In the genomic region with DNA sequence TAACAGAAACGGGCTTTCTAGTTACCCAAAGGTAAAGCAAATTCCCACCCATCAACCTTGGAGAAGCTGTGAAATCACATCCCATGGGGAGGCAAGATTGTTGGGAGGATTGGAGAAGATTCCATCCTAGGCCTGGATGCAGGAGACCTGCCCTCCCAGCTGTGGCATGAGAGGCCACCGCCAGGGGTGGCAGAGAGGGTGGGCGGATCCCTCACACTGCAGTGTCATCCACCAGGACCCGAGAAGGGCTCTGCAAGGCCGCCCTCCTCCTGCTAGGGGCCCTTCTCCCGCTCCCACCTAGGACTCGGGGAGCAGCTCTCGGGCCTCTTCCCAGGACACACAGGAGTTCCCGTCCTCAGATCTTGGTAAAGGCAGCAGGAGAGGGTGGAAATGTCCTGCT, we compare ENCODE assay signal across 23 cellular contexts.
"Had no signal": no experiment of that assay in that cellular context is flagged by ENCODE, and none has a peak within 500 bp of the region (broad histone marks: within the 10 kb centered on the region; RNA-seq: fewer than 3 reads in every experiment).

No MANE protein-coding gene starts in this region.

- ATAC-seq: activated CD8-positive, alpha-beta T cell treated with anti-CD3 and anti-CD28 coated beads for 36 hours; activated naive CD8-positive, alpha-beta T cell treated with anti-CD3 and anti-CD28 coated beads, Interleukin-2, amount 50 U/mL, for 24 hours; foreskin keratinocyte; left colon; naive thymus-derived CD4-positive, alpha-beta T cell; stimulated activated naive B cell treated with anti-CD40 and anti-IgM and Interleukin-4, amounts not matched to agents 10 μg/mL and 1 μg/mL and 100 μg/mL, for 72 hours had no signal

- H3K79me2 ChIP-seq: parathyroid adenoma had no signal

- H3K27ac ChIP-seq: esophagus muscularis mucosa, foreskin keratinocyte, parathyroid adenoma, right atrium auricular region, stomach, thyroid gland, upper lobe of left lung, vagina had no signal

- H3K4me1 ChIP-seq: esophagus muscularis mucosa, parathyroid adenoma, right atrium auricular region, thyroid gland, upper lobe of left lung, vagina had no signal

- H2AFZ ChIP-seq: parathyroid adenoma had no signal

- FAIRE-seq: kidney had no signal

- H3K36me3 ChIP-seq: esophagus muscularis mucosa, right atrium auricular region, stomach, thyroid gland, upper lobe of left lung, vagina had no signal

- H3K4me2 ChIP-seq: smooth muscle cell had no signal

- H3K9me3 ChIP-seq: esophagus muscularis mucosa, right atrium auricular region, stomach, thyroid gland, upper lobe of left lung, vagina had no signal

- H3K9ac ChIP-seq: parathyroid adenoma had no signal

- H3K4me3 ChIP-seq: esophagus muscularis mucosa, right atrium auricular region, smooth muscle cell, stomach, thyroid gland, upper lobe of left lung, vagina had no signal

- H3K27me3 ChIP-seq: esophagus muscularis mucosa, right atrium auricular region, stomach, thyroid gland, upper lobe of left lung, vagina had no signal

- DNase-seq: activated CD4-positive, alpha-beta T cell treated with anti-CD3 and anti-CD28 coated beads, Interleukin-2, amount 50 U/mL, for 1 hour; activated CD8-positive, alpha-beta T cell treated with anti-CD3 and anti-CD28 coated beads for 36 hours; activated naive CD8-positive, alpha-beta T cell treated with anti-CD3 and anti-CD28 coated beads, Interleukin-2, amount 50 U/mL, for 24 hours; activated T-cell treated with anti-CD3 and anti-CD28 coated beads, Interleukin-2, amount 50 U/mL, for 48 hours; amygdala; central memory CD4-positive, alpha-beta T cell; foreskin keratinocyte; kidney; left colon; mammary epithelial cell; naive thymus-derived CD4-positive, alpha-beta T cell; occipital lobe; stimulated activated CD4-positive, alpha-beta T cell treated with anti-CD3 and anti-CD28 coated beads, Interleukin-2, amount 100 ng/mL, for 24 hours; stimulated activated naive B cell treated with anti-CD40 and anti-IgM and Interleukin-4, amounts not matched to agents 10 μg/mL and 1 μg/mL and 100 μg/mL, for 72 hours; stomach; T1000; thyroid gland had no signal
